Comparison of ENCODE assay signal across 2 cellular contexts in the genomic region with DNA sequence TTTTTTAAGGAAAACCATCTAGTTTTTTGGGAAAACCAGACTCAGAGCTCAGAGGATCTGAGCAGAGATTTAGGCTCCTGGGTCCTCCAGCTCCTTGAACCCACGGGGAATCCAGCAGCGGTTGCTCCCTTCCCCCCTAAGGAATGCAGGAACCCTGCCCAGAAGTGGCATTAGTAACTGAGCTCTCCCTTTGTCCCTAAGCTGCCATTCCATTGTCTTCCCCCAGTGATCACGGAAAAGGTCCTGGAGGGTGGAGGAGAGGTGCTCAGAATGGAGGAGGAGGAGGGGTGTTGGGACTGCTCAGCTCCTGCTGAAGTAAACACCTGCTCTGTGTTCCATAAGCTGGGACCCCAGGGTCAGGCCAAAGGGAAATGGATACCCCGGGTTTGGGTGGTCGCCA.
TF ChIP-seq lines count a peak whose summit lies in the region.

No MANE protein-coding gene starts in this region.

TF ChIP-seq in Ishikawa, 13 proteins besides CTCF, POLR2A, EP300 and RAD21:
- TF ChIP-seq TCF12 (IDR thresholded peaks at IDR 0.05; ENCODE audit: low read depth) (peak; percentile 87), FOXM1 (IDR thresholded peaks at IDR 0.05; ENCODE audit: borderline replicate concordance, low read depth) (peak; percentile 65), NFIC (IDR thresholded peaks at IDR 0.05) (peak; percentile 80), TEAD4 (IDR thresholded peaks at IDR 0.05) (peak; percentile 91), YY1 (IDR thresholded peaks at IDR 0.05; ENCODE audit: low read depth) (peak; percentile 67)
- TF ChIP-seq, protein P1, sequence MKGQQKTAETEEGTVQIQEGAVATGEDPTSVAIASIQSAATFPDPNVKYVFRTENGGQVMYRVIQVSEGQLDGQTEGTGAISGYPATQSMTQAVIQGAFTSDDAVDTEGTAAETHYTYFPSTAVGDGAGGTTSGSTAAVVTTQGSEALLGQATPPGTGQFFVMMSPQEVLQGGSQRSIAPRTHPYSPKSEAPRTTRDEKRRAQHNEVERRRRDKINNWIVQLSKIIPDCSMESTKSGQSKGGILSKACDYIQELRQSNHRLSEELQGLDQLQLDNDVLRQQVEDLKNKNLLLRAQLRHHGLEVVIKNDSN (IDR thresholded peaks at IDR 0.05): no peak

TF ChIP-seq in H1, 55 proteins besides CTCF, POLR2A, EP300 and RAD21:
- TF ChIP-seq RFX5 (IDR thresholded peaks at IDR 0.05; ENCODE audit: borderline replicate concordance, low read depth, low read length) (no peak), CTBP2 (IDR thresholded peaks at IDR 0.05; ENCODE audit: borderline replicate concordance, insufficient read depth, insufficient read length, low read length) (no peak), PHF8 (conservative IDR thresholded peaks at IDR 0.05; ENCODE audit: low read depth, low read length) (no peak), JUN (IDR thresholded peaks at IDR 0.05; ENCODE audit: low read depth, low read length) (no peak), NANOG (IDR thresholded peaks at IDR 0.05; ENCODE audit: insufficient read depth, low read depth, low read length, poor library complexity, severe bottlenecking) (peak; percentile 53), SP1 (IDR thresholded peaks at IDR 0.05; ENCODE audit: low read depth, low read length) (peak; percentile 72), BACH1 (IDR thresholded peaks at IDR 0.05; ENCODE audit: low read length) (peak; percentile 54; the same call in 1 of the 2 replicates), ASH2L (IDR thresholded peaks at IDR 0.05; ENCODE audit: low read length) (peak; percentile 55), TEAD4 (IDR thresholded peaks at IDR 0.05; ENCODE audit: low read depth, low read length) (peak; percentile 80), HDAC2 (IDR thresholded peaks at IDR 0.05; ENCODE audit: borderline replicate concordance in 1 of 2, low read depth in 2 of 2, low read length in 2 of 2) (peak; percentile 62 to 74; a peak in 2 of 4 replicates)
- TF ChIP-seq, protein P2, sequence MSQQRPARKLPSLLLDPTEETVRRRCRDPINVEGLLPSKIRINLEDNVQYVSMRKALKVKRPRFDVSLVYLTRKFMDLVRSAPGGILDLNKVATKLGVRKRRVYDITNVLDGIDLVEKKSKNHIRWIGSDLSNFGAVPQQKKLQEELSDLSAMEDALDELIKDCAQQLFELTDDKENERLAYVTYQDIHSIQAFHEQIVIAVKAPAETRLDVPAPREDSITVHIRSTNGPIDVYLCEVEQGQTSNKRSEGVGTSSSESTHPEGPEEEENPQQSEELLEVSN (IDR thresholded peaks at IDR 0.05): no peak
